Comparison of ENCODE assay signal across 28 cellular contexts in genomic region chr12:44224399-44224798, GRCh38.
"Had no signal": no experiment of that assay in that cellular context is flagged by ENCODE, and none has a peak within 500 bp of the region (broad histone marks: within the 10 kb centered on the region; RNA-seq: fewer than 3 reads in every experiment).

No MANE protein-coding gene starts in this region.

- DNase-seq: activated CD4-positive, alpha-beta memory T cell treated with anti-CD3 and anti-CD28 coated beads, Interleukin-2, amount 10 ng/mL, durations not matched to agents 7 days and 5 days; activated CD4-positive, alpha-beta T cell treated with anti-CD3 and anti-CD28 coated beads, Interleukin-2, amount 10 ng/mL, durations not matched to agents 24 days and 14 days; activated CD4-positive, CD25-positive, alpha-beta regulatory T cell treated with anti-CD3 and anti-CD28 coated beads, Interleukin-2, amount 50 U/mL, for 72 hours; activated gamma-delta T cell treated with Interleukin-2 at 50 U/mL for 16 hours; activated naive CD4-positive, alpha-beta T cell treated with anti-CD3 and anti-CD28 coated beads, Interleukin-2, amount 50 U/mL, for 16 hours; activated T-cell treated with anti-CD3 and anti-CD28 coated beads, Interleukin-2, amount 50 U/mL, for 4 hours; amniotic stem cell; cortex of kidney; foreskin keratinocyte; heart left ventricle; hypothalamus; immature natural killer cell; kidney; left colon; midbrain; naive thymus-derived CD4-positive, alpha-beta T cell; nucleus accumbens; psoas muscle; stimulated activated CD4-positive, alpha-beta T cell treated with anti-CD3 and anti-CD28 coated beads, Interleukin-15, amount 100 ng/mL, for 24 hours; stimulated activated CD4-positive, alpha-beta T cell treated with anti-CD3 and anti-CD28 coated beads, Interleukin-2, amount 100 ng/mL, for 24 hours; stimulated activated naive B cell treated with anti-CD40 and anti-IgM and Interleukin-4, amounts not matched to agents 10 μg/mL and 1 μg/mL and 100 μg/mL, for 72 hours; tibial artery; upper lobe of right lung had no signal

- H3K27me3 ChIP-seq: foreskin keratinocyte, heart left ventricle, suprapubic skin, tibial artery, upper lobe of right lung had no signal

- ATAC-seq: activated T-cell treated with anti-CD3 and anti-CD28 coated beads, Interleukin-2, amount 50 U/mL, for 4 hours; activated T-helper 17 cell treated with anti-CD3 and anti-CD28 coated beads, Interleukin-2, amount 50 U/mL, for 72 hours; foreskin keratinocyte; left colon; naive thymus-derived CD4-positive, alpha-beta T cell; psoas muscle; stimulated activated naive B cell treated with anti-CD40 and anti-IgM and Interleukin-4, amounts not matched to agents 10 μg/mL and 1 μg/mL and 100 μg/mL, for 72 hours; upper lobe of right lung had no signal

- H3K36me3 ChIP-seq: heart left ventricle, suprapubic skin, tibial artery, upper lobe of right lung had no signal

- H3K27ac ChIP-seq: foreskin keratinocyte, heart left ventricle, parathyroid adenoma, psoas muscle, suprapubic skin, tibial artery, upper lobe of right lung had no signal

- H3K9me3 ChIP-seq: psoas muscle, suprapubic skin, tibial artery, upper lobe of right lung had no signal

- H3K27me3 Mint-ChIP-seq: activated CD4-positive, alpha-beta memory T cell treated with anti-CD3 and anti-CD28 coated beads, Interleukin-2, amount 10 ng/mL, durations not matched to agents 7 days and 5 days; activated CD4-positive, alpha-beta T cell treated with anti-CD3 and anti-CD28 coated beads, Interleukin-2, amount 10 ng/mL, durations not matched to agents 24 days and 14 days; activated T-helper 17 cell treated with anti-CD3 and anti-CD28 coated beads, Interleukin-2, amount 50 U/mL, for 72 hours; memory B cell; naive thymus-derived CD4-positive, alpha-beta T cell; stimulated activated naive B cell treated with anti-CD40 and anti-IgM and Interleukin-4, amounts not matched to agents 10 μg/mL and 1 μg/mL and 100 μg/mL, for 72 hours had no signal

- H3K4me3 Mint-ChIP-seq: activated CD4-positive, alpha-beta memory T cell treated with anti-CD3 and anti-CD28 coated beads, Interleukin-2, amount 10 ng/mL, durations not matched to agents 7 days and 5 days; activated CD4-positive, alpha-beta T cell treated with anti-CD3 and anti-CD28 coated beads, Interleukin-2, amount 10 ng/mL, durations not matched to agents 24 days and 14 days; activated T-cell treated with anti-CD3 and anti-CD28 coated beads, Interleukin-2, amount 50 U/mL, for 4 hours; activated T-helper 17 cell treated with anti-CD3 and anti-CD28 coated beads, Interleukin-2, amount 50 U/mL, for 72 hours; immature natural killer cell; memory B cell; naive thymus-derived CD4-positive, alpha-beta T cell; neural crest cell; stimulated activated naive B cell treated with anti-CD40 and anti-IgM and Interleukin-4, amounts not matched to agents 10 μg/mL and 1 μg/mL and 100 μg/mL, for 72 hours had no signal

- H3K4me1 Mint-ChIP-seq: activated CD4-positive, alpha-beta memory T cell treated with anti-CD3 and anti-CD28 coated beads, Interleukin-2, amount 10 ng/mL, durations not matched to agents 7 days and 5 days; activated CD4-positive, alpha-beta T cell treated with anti-CD3 and anti-CD28 coated beads, Interleukin-2, amount 10 ng/mL, durations not matched to agents 24 days and 14 days; activated T-helper 17 cell treated with anti-CD3 and anti-CD28 coated beads, Interleukin-2, amount 50 U/mL, for 72 hours; immature natural killer cell; naive thymus-derived CD4-positive, alpha-beta T cell; neural crest cell; stimulated activated naive B cell treated with anti-CD40 and anti-IgM and Interleukin-4, amounts not matched to agents 10 μg/mL and 1 μg/mL and 100 μg/mL, for 72 hours had no signal

- H3K4me3 ChIP-seq: heart left ventricle, psoas muscle, suprapubic skin, tibial artery, upper lobe of right lung had no signal

- H3K27ac Mint-ChIP-seq: activated CD4-positive, alpha-beta memory T cell treated with anti-CD3 and anti-CD28 coated beads, Interleukin-2, amount 10 ng/mL, durations not matched to agents 7 days and 5 days; activated CD4-positive, alpha-beta T cell treated with anti-CD3 and anti-CD28 coated beads, Interleukin-2, amount 10 ng/mL, durations not matched to agents 24 days and 14 days; activated T-helper 17 cell treated with anti-CD3 and anti-CD28 coated beads, Interleukin-2, amount 50 U/mL, for 72 hours; immature natural killer cell; memory B cell; naive thymus-derived CD4-positive, alpha-beta T cell; stimulated activated naive B cell treated with anti-CD40 and anti-IgM and Interleukin-4, amounts not matched to agents 10 μg/mL and 1 μg/mL and 100 μg/mL, for 72 hours had no signal

- H3K4me1 ChIP-seq: foreskin keratinocyte, parathyroid adenoma, suprapubic skin, tibial artery, upper lobe of right lung had no signal

- H3K9me3 Mint-ChIP-seq: activated CD4-positive, alpha-beta memory T cell treated with anti-CD3 and anti-CD28 coated beads, Interleukin-2, amount 10 ng/mL, durations not matched to agents 7 days and 5 days; activated CD4-positive, alpha-beta T cell treated with anti-CD3 and anti-CD28 coated beads, Interleukin-2, amount 10 ng/mL, durations not matched to agents 24 days and 14 days; activated T-helper 17 cell treated with anti-CD3 and anti-CD28 coated beads, Interleukin-2, amount 50 U/mL, for 72 hours; memory B cell; neural crest cell had no signal
